7 cellular contexts compared by ENCODE assay signal in genomic region chr5:131399007-131399406, GRCh38.
DNase-seq lines count a peak whose midpoint lies in the region; ATAC-seq, FAIRE-seq and TF ChIP-seq lines count a peak whose summit lies in the region.
"Not testable (repeated sequence)": the region's sequence is repeated elsewhere in the genome, so short reads cannot be mapped to it uniquely, and the experiment has no call there.

No MANE protein-coding gene starts in this region.

- FAIRE-seq in GM12878 (lab: Jason Lieb, UNC): not testable (repeated sequence)

- peaks cover 77 to 83% of the 10 kb centered on the region in 2 donors for H3K36me3 Mint-ChIP-seq in CD4-positive, alpha-beta memory T cell
- H3K36me3 Mint-ChIP-seq in T-helper 1 cell treated with Interleukin-12 subunit alpha and Interleukin-12 subunit beta and Interleukin-4 antibody, amounts not matched to agents 30 μg/mL and 1 μg/mL, for 36 hours (ENCODE audit: low read depth): peaks cover 81% of the 10 kb centered on the region
- H3K36me3 Mint-ChIP-seq in activated CD4-positive, alpha-beta memory T cell treated with anti-CD3 and anti-CD28 coated beads for 36 hours: peaks cover 76% of the 10 kb centered on the region
- peaks cover 78% of the 10 kb centered on the region for H3K36me3 Mint-ChIP-seq in activated naive CD4-positive, alpha-beta T cell treated with anti-CD3 and anti-CD28 coated beads for 36 hours (ENCODE audit: low read depth)
- H3K36me3 Mint-ChIP-seq in natural killer cell treated with Interleukin-12 subunit alpha and Interleukin-12 subunit beta and Interleukin-15 and Interleukin-18, amount 100 ng/mL, for 72 hours: peaks cover 54% of the 10 kb centered on the region

- peaks cover 0 to 26% (median 15%) of the 10 kb centered on the region in 8 donors for H3K9me3 Mint-ChIP-seq in CD4-positive, alpha-beta memory T cell
- H3K9me3 Mint-ChIP-seq in T-helper 1 cell treated with Interleukin-12 subunit alpha and Interleukin-12 subunit beta and Interleukin-4 antibody, amounts not matched to agents 30 μg/mL and 1 μg/mL, for 36 hours: peaks cover 19% of the 10 kb centered on the region
- H3K9me3 Mint-ChIP-seq in activated CD4-positive, alpha-beta memory T cell treated with anti-CD3 and anti-CD28 coated beads for 36 hours: peaks cover 21% of the 10 kb centered on the region
- H3K9me3 Mint-ChIP-seq in activated naive CD4-positive, alpha-beta T cell treated with anti-CD3 and anti-CD28 coated beads for 36 hours: peaks cover 18% of the 10 kb centered on the region
- H3K9me3 Mint-ChIP-seq in natural killer cell treated with Interleukin-12 subunit alpha and Interleukin-12 subunit beta and Interleukin-15 and Interleukin-18, amount 100 ng/mL, for 72 hours: not testable (repeated sequence)

- not testable (repeated sequence) for H3K9me3 ChIP-seq in CD4-positive, alpha-beta memory T cell (ENCODE audit: control insufficient read depth in 1 of 2, low read length in 2 of 2); GM12878 (replicated peaks; ENCODE audit: control insufficient read depth, insufficient read depth, low read length)

- H4K20me1 ChIP-seq in GM12878 (ENCODE audit: control insufficient read depth, insufficient read depth): not testable (repeated sequence)

- not testable (repeated sequence) for TF ChIP-seq CTCF in GM12878 (IDR thresholded peaks at IDR 0.05 in 2 of 3, conservative IDR thresholded peaks at IDR 0.05 in 1 of 3; ENCODE audit: control insufficient read depth in 2 of 3, extremely low read depth in 1 of 3, insufficient read depth in 1 of 3, low read depth in 3 of 3, low read length in 3 of 3)

- not testable (repeated sequence) for H3K9ac ChIP-seq in GM12878 (ENCODE audit: control insufficient read depth, insufficient read depth, low read length)

- not testable (repeated sequence) for H3K79me2 ChIP-seq in GM12878 (ENCODE audit: control insufficient read depth, insufficient read depth, low read length)

- in situ Hi-C loops in GM12878 (cut with MboI): not testable (repeated sequence)

- not testable (repeated sequence) for H3K27me3 ChIP-seq in CD4-positive, alpha-beta memory T cell (ENCODE audit: insufficient read depth, low read length); GM12878 (replicated peaks in 1 of 2; ENCODE audit: control insufficient read depth in 2 of 2, insufficient read depth in 2 of 2, low read length in 1 of 2)

- H3K27ac ChIP-seq in CD4-positive, alpha-beta memory T cell (ENCODE audit: low read depth, low read length); GM12878 (ENCODE audit: control insufficient read depth, insufficient read depth): not testable (repeated sequence)

- intact Hi-C loops in CD4-positive, alpha-beta memory T cell (cut with micrococcal nuclease); activated naive CD4-positive, alpha-beta T cell treated with anti-CD3 and anti-CD28 coated beads for 36 hours (cut with micrococcal nuclease); GM12878 (cut with micrococcal nuclease; ENCODE audit: unreplicated experiment); left colon (cut with DNase I, micrococcal nuclease): not testable (repeated sequence)
- intact Hi-C loops in activated CD4-positive, alpha-beta memory T cell treated with anti-CD3 and anti-CD28 coated beads for 36 hours (cut with micrococcal nuclease): loop anchor here (5.0 kb wide), 2 partner anchors 192 to 332 kb away; no protein-coding TSS in a partner anchor

- POLR2A ChIA-PET in CD4-positive, alpha-beta memory T cell (lab: Charles Lee; ENCODE audit: partially characterized antibody): interaction anchor here (0.6 to 1.0 kb wide), 2 partner anchors 15 to 30 kb away, joined by 3 read pairs; no protein-coding TSS in a partner anchor
- POLR2A ChIA-PET in activated CD4-positive, alpha-beta memory T cell treated with anti-CD3 and anti-CD28 coated beads for 36 hours (lab: Charles Lee); GM12878 (lab: Charles Lee): not testable (repeated sequence)

- not testable (repeated sequence) for ATAC-seq in GM12878; natural killer cell treated with Interleukin-12 subunit alpha and Interleukin-12 subunit beta and Interleukin-15 and Interleukin-18, amount 100 ng/mL, for 72 hours
- ATAC-seq in left colon: peak; percentile 13

- not testable (repeated sequence) for TF ChIP-seq POLR2A in GM12878 (IDR thresholded peaks at IDR 0.05; ENCODE audit: low read depth, low read length)

- SMC1A ChIA-PET in GM12878 (lab: Charles Lee; ENCODE audit: uncharacterized antibody, unreplicated experiment): not testable (repeated sequence)

- 42% methylated on average over 6 of the region's 6 CpGs for WGBS in GM12878 (ENCODE audit: insufficient coverage, insufficient replicate concordance, low lambda C conversion rate, missing lambda C conversion rate)

- BruUV-seq in GM12878 (replicated peaks; lab: Mats Ljungman, UMichigan): not testable (repeated sequence)

- DNase-seq in CD4-positive, alpha-beta memory T cell; activated CD4-positive, alpha-beta memory T cell treated with anti-CD3 and anti-CD28 coated beads for 36 hours; activated naive CD4-positive, alpha-beta T cell treated with anti-CD3 and anti-CD28 coated beads for 36 hours; GM12878 (ENCODE audit: low read depth, low spot score); left colon; natural killer cell treated with Interleukin-12 subunit alpha and Interleukin-12 subunit beta and Interleukin-15 and Interleukin-18, amount 100 ng/mL, for 72 hours (ENCODE audit: low spot score): not testable (repeated sequence)

- H3K27ac Mint-ChIP-seq in CD4-positive, alpha-beta memory T cell: peak overlapping the region; percentile 27 to 97 (median 67)
- H3K27ac Mint-ChIP-seq in T-helper 1 cell treated with Interleukin-12 subunit alpha and Interleukin-12 subunit beta and Interleukin-4 antibody, amounts not matched to agents 30 μg/mL and 1 μg/mL, for 36 hours: peak overlapping the region; percentile 39
- H3K27ac Mint-ChIP-seq in activated CD4-positive, alpha-beta memory T cell treated with anti-CD3 and anti-CD28 coated beads for 36 hours: peak overlapping the region; percentile 81
- H3K27ac Mint-ChIP-seq in activated naive CD4-positive, alpha-beta T cell treated with anti-CD3 and anti-CD28 coated beads for 36 hours: peak overlapping the region; percentile 96
- peak overlapping the region; percentile 48 to 93 for H3K27ac Mint-ChIP-seq in natural killer cell treated with Interleukin-12 subunit alpha and Interleukin-12 subunit beta and Interleukin-15 and Interleukin-18, amount 100 ng/mL, for 72 hours

- H3K4me3 Mint-ChIP-seq in CD4-positive, alpha-beta memory T cell: peak overlapping the region in 1 of 8 donors; percentile 35
- H3K4me3 Mint-ChIP-seq in T-helper 1 cell treated with Interleukin-12 subunit alpha and Interleukin-12 subunit beta and Interleukin-4 antibody, amounts not matched to agents 30 μg/mL and 1 μg/mL, for 36 hours; activated CD4-positive, alpha-beta memory T cell treated with anti-CD3 and anti-CD28 coated beads for 36 hours; activated naive CD4-positive, alpha-beta T cell treated with anti-CD3 and anti-CD28 coated beads for 36 hours; natural killer cell treated with Interleukin-12 subunit alpha and Interleukin-12 subunit beta and Interleukin-15 and Interleukin-18, amount 100 ng/mL, for 72 hours: not testable (repeated sequence)

- not testable (repeated sequence) for H3K27me3 Mint-ChIP-seq in CD4-positive, alpha-beta memory T cell; T-helper 1 cell treated with Interleukin-12 subunit alpha and Interleukin-12 subunit beta and Interleukin-4 antibody, amounts not matched to agents 30 μg/mL and 1 μg/mL, for 36 hours (ENCODE audit: low read depth); activated CD4-positive, alpha-beta memory T cell treated with anti-CD3 and anti-CD28 coated beads for 36 hours; activated naive CD4-positive, alpha-beta T cell treated with anti-CD3 and anti-CD28 coated beads for 36 hours (ENCODE audit: low read depth); natural killer cell treated with Interleukin-12 subunit alpha and Interleukin-12 subunit beta and Interleukin-15 and Interleukin-18, amount 100 ng/mL, for 72 hours

- not testable (repeated sequence) for H2AFZ ChIP-seq in GM12878 (ENCODE audit: control insufficient read depth, low read depth, low read length)

- CTCF ChIA-PET in CD4-positive, alpha-beta memory T cell (lab: Charles Lee; ENCODE audit: partially characterized antibody); activated CD4-positive, alpha-beta memory T cell treated with anti-CD3 and anti-CD28 coated beads for 36 hours (lab: Charles Lee); activated naive CD4-positive, alpha-beta T cell treated with anti-CD3 and anti-CD28 coated beads for 36 hours (lab: Charles Lee); GM12878 (lab: Yijun Ruan, JAX): not testable (repeated sequence)

- RAD21 ChIA-PET in GM12878 (lab: Charles Lee; ENCODE audit: unreplicated experiment): not testable (repeated sequence)

- not testable (repeated sequence) for TF ChIP-seq EP300 in GM12878 (IDR thresholded peaks at IDR 0.05; ENCODE audit: borderline replicate concordance in 1 of 2, control insufficient read depth in 1 of 2, low read depth in 2 of 2, low read length in 2 of 2)

- peaks cover 35% of the 10 kb centered on the region for H3K4me1 ChIP-seq in CD4-positive, alpha-beta memory T cell (ENCODE audit: insufficient read depth, low read length)
- peaks cover 20% of the 10 kb centered on the region for H3K4me1 ChIP-seq in GM12878 (ENCODE audit: control insufficient read depth, insufficient read depth, low read length)

- peaks cover 29% of the 10 kb centered on the region for H3K36me3 ChIP-seq in CD4-positive, alpha-beta memory T cell (ENCODE audit: insufficient read depth, low read length)
- H3K36me3 ChIP-seq in GM12878 (ENCODE audit: control insufficient read depth in 2 of 2, insufficient read depth in 2 of 2, low read length in 1 of 2): peaks cover 5 to 22% of the 10 kb centered on the region in 2 experiments

- not testable (repeated sequence) for H3K4me2 ChIP-seq in GM12878 (ENCODE audit: control insufficient read depth, insufficient read depth)

- H3K4me1 Mint-ChIP-seq in CD4-positive, alpha-beta memory T cell: peaks cover 37 to 56% (median 44%) of the 10 kb centered on the region in 4 donors
- H3K4me1 Mint-ChIP-seq in T-helper 1 cell treated with Interleukin-12 subunit alpha and Interleukin-12 subunit beta and Interleukin-4 antibody, amounts not matched to agents 30 μg/mL and 1 μg/mL, for 36 hours (ENCODE audit: low read depth): peaks cover 47% of the 10 kb centered on the region
- H3K4me1 Mint-ChIP-seq in activated CD4-positive, alpha-beta memory T cell treated with anti-CD3 and anti-CD28 coated beads for 36 hours (ENCODE audit: low read depth): peaks cover 53% of the 10 kb centered on the region
- peaks cover 53% of the 10 kb centered on the region for H3K4me1 Mint-ChIP-seq in activated naive CD4-positive, alpha-beta T cell treated with anti-CD3 and anti-CD28 coated beads for 36 hours (ENCODE audit: low read depth)
- H3K4me1 Mint-ChIP-seq in natural killer cell treated with Interleukin-12 subunit alpha and Interleukin-12 subunit beta and Interleukin-15 and Interleukin-18, amount 100 ng/mL, for 72 hours (ENCODE audit: low read depth in 2 of 2): peaks cover 41 to 47% of the 10 kb centered on the region in 2 donors

- not testable (repeated sequence) for TF ChIP-seq RAD21 in GM12878 (IDR thresholded peaks at IDR 0.05; ENCODE audit: insufficient read depth, low read depth, low read length)

- not testable (repeated sequence) for H3K4me3 ChIP-seq in CD4-positive, alpha-beta memory T cell (ENCODE audit: low read length in 2 of 2); GM12878

Comparison
In these comparisons a context has a peak if more than half of its experiments do, and no peak if none do; other contexts are left out.
1. H3K27ac Mint-ChIP-seq: peak in every context shown above with its lines; median percentile 96 in activated naive CD4-positive, alpha-beta T cell treated with anti-CD3 and anti-CD28 coated beads for 36 hours; 81 in activated CD4-positive, alpha-beta memory T cell treated with anti-CD3 and anti-CD28 coated beads for 36 hours; 70 in natural killer cell treated with Interleukin-12 subunit alpha and Interleukin-12 subunit beta and Interleukin-15 and Interleukin-18, amount 100 ng/mL, for 72 hours; 67 in CD4-positive, alpha-beta memory T cell; 39 in T-helper 1 cell treated with Interleukin-12 subunit alpha and Interleukin-12 subunit beta and Interleukin-4 antibody, amounts not matched to agents 30 μg/mL and 1 μg/mL, for 36 hours.